19 cellular contexts compared by ENCODE assay signal in genomic region chr16:50295541-50296132, GRCh38. TPM values are rescaled to one million over a fixed set of nuclear protein-coding genes. Genes with fewer than 3 reads are reported as not detected.
DNase-seq lines count a peak whose midpoint lies in the region; ATAC-seq and FAIRE-seq lines count a peak whose summit lies in the region.
"Had no signal": no experiment of that assay in that cellular context is flagged by ENCODE, and none has a peak within 500 bp of the region (broad histone marks: within the 10 kb centered on the region; RNA-seq: fewer than 3 reads in every experiment).

No MANE protein-coding gene starts in this region.

- no peaks in the 10 kb centered on the region for H3K4me1 ChIP-seq in CD4-positive, CD25-positive, alpha-beta regulatory T cell (ENCODE audit: control insufficient read depth, insufficient read depth, low read length, poor library complexity, severe bottlenecking)
- no peaks in the 10 kb centered on the region for H3K4me1 ChIP-seq in naive thymus-derived CD4-positive, alpha-beta T cell (ENCODE audit: control insufficient read depth in 2 of 2, insufficient read depth in 2 of 2, low read length in 2 of 2)
- H3K4me1 ChIP-seq: stomach had no signal

- no peak overlapping the region for H3K4me3 ChIP-seq in CD4-positive, CD25-positive, alpha-beta regulatory T cell (ENCODE audit: low read depth, low read length)
- no peak overlapping the region for H3K4me3 ChIP-seq in naive thymus-derived CD4-positive, alpha-beta T cell (ENCODE audit: low read length)
- H3K4me3 ChIP-seq: ovary, stomach had no signal

- H3K9me3 Mint-ChIP-seq in T-helper 2 cell treated with Interferon-gamma antibody and Interleukin-4, amounts not matched to agents 5 μg/mL and 100 μg/mL, for 36 hours: no peaks in the 10 kb centered on the region
- peaks cover 0 to 2% (median 0%) of the 10 kb centered on the region in 7 donors for H3K9me3 Mint-ChIP-seq in CD4-positive, CD25-positive, alpha-beta regulatory T cell
- H3K9me3 Mint-ChIP-seq in activated naive CD4-positive, alpha-beta T cell treated with anti-CD3 and anti-CD28 coated beads, Interleukin-2, amount 50 U/mL, for 72 hours: no peaks in the 10 kb centered on the region
- no peaks in the 10 kb centered on the region for H3K9me3 Mint-ChIP-seq in naive thymus-derived CD4-positive, alpha-beta T cell
- H3K9me3 Mint-ChIP-seq: type B pancreatic cell had no signal

- no peak for FAIRE-seq in HTR-8/SVneo (lab: Jason Lieb, UNC)
- FAIRE-seq: GM12891 had no signal

- no peaks in the 10 kb centered on the region for H3K27me3 ChIP-seq in CD4-positive, CD25-positive, alpha-beta regulatory T cell (ENCODE audit: control insufficient read depth, insufficient read depth, low read length)
- no peaks in the 10 kb centered on the region for H3K27me3 ChIP-seq in naive thymus-derived CD4-positive, alpha-beta T cell (ENCODE audit: control insufficient read depth in 2 of 2, insufficient read depth in 2 of 2, low read length in 2 of 2)
- H3K27me3 ChIP-seq: BE2C, ovary, stomach had no signal

- POLR2A ChIA-PET in naive thymus-derived CD4-positive, alpha-beta T cell (lab: Charles Lee): interaction anchor here (0.7 to 1.0 kb wide), 2 partner anchors 21 to 246 kb away, joined by 3 read pairs; no protein-coding TSS in a partner anchor

- H3K36me3 ChIP-seq in CD4-positive, CD25-positive, alpha-beta regulatory T cell (ENCODE audit: control insufficient read depth, insufficient read depth, low read length): peaks cover 91% of the 10 kb centered on the region
- H3K36me3 ChIP-seq in naive thymus-derived CD4-positive, alpha-beta T cell (ENCODE audit: control insufficient read depth in 2 of 3, insufficient read depth in 3 of 3, low read length in 3 of 3): peaks cover 15 to 96% (median 29%) of the 10 kb centered on the region in 3 experiments
- H3K36me3 ChIP-seq: BE2C, ovary had no signal

- CTCF ChIA-PET in naive thymus-derived CD4-positive, alpha-beta T cell (lab: Charles Lee): interaction anchor here (1.3 kb wide), 1 partner anchor 30 kb away, joined by 4 read pairs; no protein-coding TSS in a partner anchor

- no peaks in the 10 kb centered on the region for H3K27me3 Mint-ChIP-seq in T-helper 2 cell treated with Interferon-gamma antibody and Interleukin-4, amounts not matched to agents 5 μg/mL and 100 μg/mL, for 36 hours (ENCODE audit: low read depth)
- no peaks in the 10 kb centered on the region for H3K27me3 Mint-ChIP-seq in CD4-positive, CD25-positive, alpha-beta regulatory T cell
- no peaks in the 10 kb centered on the region for H3K27me3 Mint-ChIP-seq in naive thymus-derived CD4-positive, alpha-beta T cell
- H3K27me3 Mint-ChIP-seq: type B pancreatic cell had no signal

- no peaks in the 10 kb centered on the region for H3K9me3 ChIP-seq in CD4-positive, CD25-positive, alpha-beta regulatory T cell (ENCODE audit: control insufficient read depth in 2 of 2, low read length in 2 of 2)
- no peaks in the 10 kb centered on the region for H3K9me3 ChIP-seq in naive thymus-derived CD4-positive, alpha-beta T cell (ENCODE audit: control insufficient read depth in 2 of 3, low read length in 3 of 3)
- H3K9me3 ChIP-seq: BE2C, ovary, stomach had no signal

- intact Hi-C loops in naive thymus-derived CD4-positive, alpha-beta T cell (cut with micrococcal nuclease): no loop called here

- peaks cover 1% of the 10 kb centered on the region for H3K4me1 Mint-ChIP-seq in T-helper 2 cell treated with Interferon-gamma antibody and Interleukin-4, amounts not matched to agents 5 μg/mL and 100 μg/mL, for 36 hours (ENCODE audit: low read depth)
- peaks cover 0 to 5% (median 2%) of the 10 kb centered on the region in 4 donors for H3K4me1 Mint-ChIP-seq in CD4-positive, CD25-positive, alpha-beta regulatory T cell
- H3K4me1 Mint-ChIP-seq in naive thymus-derived CD4-positive, alpha-beta T cell: peaks cover 0 to 9% (median 5%) of the 10 kb centered on the region in 7 donors

- H3K4me3 Mint-ChIP-seq in T-helper 2 cell treated with Interferon-gamma antibody and Interleukin-4, amounts not matched to agents 5 μg/mL and 100 μg/mL, for 36 hours: no peak overlapping the region
- H3K4me3 Mint-ChIP-seq in CD4-positive, CD25-positive, alpha-beta regulatory T cell: no peak overlapping the region
- no peak overlapping the region for H3K4me3 Mint-ChIP-seq in naive thymus-derived CD4-positive, alpha-beta T cell
- H3K4me3 Mint-ChIP-seq: type B pancreatic cell had no signal

- ATAC-seq in CD4-positive, CD25-positive, alpha-beta regulatory T cell (ENCODE audit: low read depth in 2 of 2): no peak
- no peak for ATAC-seq in activated naive CD4-positive, alpha-beta T cell treated with anti-CD3 and anti-CD28 coated beads, Interleukin-2, amount 50 U/mL, for 72 hours
- ATAC-seq in naive thymus-derived CD4-positive, alpha-beta T cell: no peak
- ATAC-seq in HG03280 (IDR thresholded peaks at IDR 0.05; ENCODE audit: unreplicated experiment): no peak

- in situ Hi-C loops in G401 (cut with HindIII; ENCODE audit: low sequenced_read_pairs): no loop called here

- H3K36me3 Mint-ChIP-seq in T-helper 2 cell treated with Interferon-gamma antibody and Interleukin-4, amounts not matched to agents 5 μg/mL and 100 μg/mL, for 36 hours (ENCODE audit: low read depth): peaks cover 34% of the 10 kb centered on the region
- peaks cover 9% of the 10 kb centered on the region for H3K36me3 Mint-ChIP-seq in CD4-positive, CD25-positive, alpha-beta regulatory T cell
- H3K36me3 Mint-ChIP-seq in activated naive CD4-positive, alpha-beta T cell treated with anti-CD3 and anti-CD28 coated beads, Interleukin-2, amount 50 U/mL, for 72 hours: peaks cover 0 to 4% of the 10 kb centered on the region in 2 donors
- peaks cover 3 to 23% (median 4%) of the 10 kb centered on the region in 5 donors for H3K36me3 Mint-ChIP-seq in naive thymus-derived CD4-positive, alpha-beta T cell
- H3K36me3 Mint-ChIP-seq: type B pancreatic cell had no signal

- peak overlapping the region; percentile 17 for H3K27ac Mint-ChIP-seq in T-helper 2 cell treated with Interferon-gamma antibody and Interleukin-4, amounts not matched to agents 5 μg/mL and 100 μg/mL, for 36 hours
- peak overlapping the region in 2 of 3 donors; percentile 68 to 72 for H3K27ac Mint-ChIP-seq in CD4-positive, CD25-positive, alpha-beta regulatory T cell
- H3K27ac Mint-ChIP-seq in activated naive CD4-positive, alpha-beta T cell treated with anti-CD3 and anti-CD28 coated beads, Interleukin-2, amount 50 U/mL, for 72 hours: peak overlapping the region; percentile 51 to 73
- peak overlapping the region; percentile 31 to 88 (median 77) for H3K27ac Mint-ChIP-seq in naive thymus-derived CD4-positive, alpha-beta T cell
- H3K27ac Mint-ChIP-seq: type B pancreatic cell had no signal

- DNase-seq in T-helper 2 cell treated with Interferon-gamma antibody and Interleukin-4, amounts not matched to agents 5 μg/mL and 100 μg/mL, for 36 hours (ENCODE audit: low spot score): no peak
- no peak for DNase-seq in T-helper 2 cell
- DNase-seq in CD4-positive, CD25-positive, alpha-beta regulatory T cell: no peak
- no peak for DNase-seq in activated naive CD4-positive, alpha-beta T cell treated with anti-CD3 and anti-CD28 coated beads, Interleukin-2, amount 50 U/mL, for 72 hours (ENCODE audit: low spot score in 2 of 2)
- DNase-seq in naive thymus-derived CD4-positive, alpha-beta T cell: no peak
- no peak for DNase-seq in G401 (ENCODE audit: low spot score)
- DNase-seq in HTR-8/SVneo (ENCODE audit: insufficient read length, low spot score): no peak
- DNase-seq: 8988T; BE2C; glutamatergic neuron; NCI-H1092 treated with DMSO at 0.1 percent for 48 hours; NCI-H2107; NCI-H510A treated with DMSO at 0.1 percent for 48 hours; stimulated activated CD4-positive, alpha-beta T cell treated with anti-CD3 and anti-CD28 coated beads, Interleukin-1b, Interleukin-23, amount 100 ng/mL, for 48 hours; stomach had no signal

- no peak overlapping the region for H3K27ac ChIP-seq in CD4-positive, CD25-positive, alpha-beta regulatory T cell (ENCODE audit: insufficient read depth, low read length, poor library complexity, severe bottlenecking)
- no peak overlapping the region for H3K27ac ChIP-seq in naive thymus-derived CD4-positive, alpha-beta T cell (ENCODE audit: low read depth, low read length)
- H3K27ac ChIP-seq: ovary, stomach had no signal

RNA-seq across cellular contexts. Expression of gene ADCY7, which starts 29.3 kb away (rescaled TPM):
- total RNA-seq in CD4-positive, CD25-positive, alpha-beta regulatory T cell: 233 TPM
- polyA plus RNA-seq in CD4-positive, CD25-positive, alpha-beta regulatory T cell: 10 to 100 TPM; 33.1 to 52.3 (median 46.6) TPM
- 100 to 1,000 TPM in 1 of 2 donors, 10 to 100 TPM in 1; 78.5 to 104 TPM for total RNA-seq in activated naive CD4-positive, alpha-beta T cell treated with anti-CD3 and anti-CD28 coated beads, Interleukin-2, amount 50 U/mL, for 72 hours
- 100 to 1,000 TPM; 179 to 326 (median 208) TPM for total RNA-seq in naive thymus-derived CD4-positive, alpha-beta T cell
- 10 to 100 TPM; 62.6 to 85.7 TPM for polyA plus RNA-seq in naive thymus-derived CD4-positive, alpha-beta T cell
- total RNA-seq in G401 (2014; rRNA removed; shearing (Covaris generic)): 0.31 and 1.7 TPM in 2 replicates

Comparison
In these comparisons a context has a peak if more than half of its experiments do, and no peak if none do; other contexts are left out.
1. H3K27ac Mint-ChIP-seq: peak in every context shown above with its lines; median percentile 77 in naive thymus-derived CD4-positive, alpha-beta T cell; 70 in CD4-positive, CD25-positive, alpha-beta regulatory T cell; 62 in activated naive CD4-positive, alpha-beta T cell treated with anti-CD3 and anti-CD28 coated beads, Interleukin-2, amount 50 U/mL, for 72 hours; 17 in T-helper 2 cell treated with Interferon-gamma antibody and Interleukin-4, amounts not matched to agents 5 μg/mL and 100 μg/mL, for 36 hours.
2. RNA of gene ADCY7, which starts 29.3 kb away (total RNA-seq): 233 TPM in CD4-positive, CD25-positive, alpha-beta regulatory T cell (single experiment), 179 to 326 TPM in naive thymus-derived CD4-positive, alpha-beta T cell and 78.5 to 104 TPM in activated naive CD4-positive, alpha-beta T cell treated with anti-CD3 and anti-CD28 coated beads, Interleukin-2, amount 50 U/mL, for 72 hours; 0.31 to 1.7 TPM in G401; every median in the first group is over 10 times any median in the second.